11 cellular contexts compared by ENCODE assay signal in genomic region chr22:38935023-38935422, GRCh38. TPM values are rescaled to one million over a fixed set of nuclear protein-coding genes. Genes with fewer than 3 reads are reported as not detected.
DNase-seq lines count a peak whose midpoint lies in the region; ATAC-seq and TF ChIP-seq lines count a peak whose summit lies in the region.
"Had no signal": no experiment of that assay in that cellular context is flagged by ENCODE, and none has a peak within 500 bp of the region (broad histone marks: within the 10 kb centered on the region; RNA-seq: fewer than 3 reads in every experiment).

No MANE protein-coding gene starts in this region.

- H3K4me1 ChIP-seq in SK-N-SH (ENCODE audit: control insufficient read depth in 1 of 2, insufficient read depth in 2 of 2, low read depth in 1 of 2, low read length in 1 of 2): no peaks in the 10 kb centered on the region; a peak in 1 of 4 replicates

- H2AFZ ChIP-seq in SK-N-SH (ENCODE audit: low read depth): no peak overlapping the region

- H3K4me3 ChIP-seq in SK-N-SH (ENCODE audit: low read depth in 2 of 2, low read length in 1 of 2): no peak overlapping the region

- peak; percentile 95 for ATAC-seq in left colon
- ATAC-seq in HG02852 (IDR thresholded peaks at IDR 0.05; ENCODE audit: unreplicated experiment): no peak

- POLR2A ChIA-PET in SK-N-SH (lab: Yijun Ruan, JAX): no interaction called here

- no peak overlapping the region for H3K4me2 ChIP-seq in SK-N-SH

- no peaks in the 10 kb centered on the region for H3K9me3 ChIP-seq in SK-N-SH

- no peaks in the 10 kb centered on the region for H3K36me3 ChIP-seq in SK-N-SH (replicated peaks in 1 of 2; ENCODE audit: control insufficient read depth in 1 of 2, insufficient read depth in 2 of 2, low read length in 1 of 2)

- intact Hi-C loops in left colon (cut with DNase I, micrococcal nuclease): no loop called here

- no peak overlapping the region for H3K27ac ChIP-seq in SK-N-SH (ENCODE audit: low read depth in 2 of 2, low read length in 1 of 2)

- no peak overlapping the region for H3K9ac ChIP-seq in SK-N-SH

- H3F3A ChIP-seq in SK-N-SH (replicated peaks; ENCODE audit: insufficient read depth): no peaks in the 10 kb centered on the region

- TF ChIP-seq RAD21 in SK-N-SH (IDR thresholded peaks at IDR 0.05; ENCODE audit: low read length): no peak

- 31% methylated on average over 5 of the region's 8 CpGs for WGBS in SK-N-SH (ENCODE audit: low lambda C conversion rate)

- H3K9me2 ChIP-seq in SK-N-SH: no peaks in the 10 kb centered on the region

- no peak for TF ChIP-seq EP300 in SK-N-SH (IDR thresholded peaks at IDR 0.05; ENCODE audit: borderline replicate concordance in 1 of 2, low read depth in 1 of 2, low read length in 1 of 2)

- H3K27me3 ChIP-seq in SK-N-SH (ENCODE audit: insufficient read depth): no peaks in the 10 kb centered on the region; the same call in 1 of the 2 replicates

- no peak for TF ChIP-seq CTCF in GM10266 (IDR thresholded peaks at IDR 0.05; ENCODE audit: control insufficient read depth, insufficient read depth, low read depth, missing control alignments)
- no peak for TF ChIP-seq CTCF in SK-N-SH (IDR thresholded peaks at IDR 0.05)

- DNase-seq in COR-L47 (lab: John Stamatoyannopoulos, UW): peak; percentile 100
- DNase-seq in NCI-H146 treated with DMSO at 0.1 percent for 48 hours (lab: John Stamatoyannopoulos, UW; ENCODE audit: unreplicated experiment): peak; percentile 8
- peak; percentile 78 for DNase-seq in SHP77 treated with DMSO at 0.1 percent for 48 hours (lab: John Stamatoyannopoulos, UW)
- DNase-seq in left colon: peak; percentile 98 to 100
- no peak for DNase-seq in GM10266 (ENCODE audit: extremely low spot score)
- no peak for DNase-seq in putamen (ENCODE audit: low spot score)
- DNase-seq in SK-N-SH: no peak
- DNase-seq: activated CD4-positive, alpha-beta memory T cell treated with anti-CD3 and anti-CD28 coated beads, Interleukin-2, amount 10 ng/mL, durations not matched to agents 7 days and 5 days; immature natural killer cell had no signal

- H3K79me2 ChIP-seq in SK-N-SH (ENCODE audit: insufficient read depth): no peaks in the 10 kb centered on the region

- CTCF ChIA-PET in SK-N-SH (lab: Yijun Ruan, JAX): no interaction called here

- no peaks in the 10 kb centered on the region for H4K20me1 ChIP-seq in SK-N-SH (ENCODE audit: insufficient read depth)

TF ChIP-seq in SK-N-SH, 30 proteins besides CTCF, POLR2A, EP300 and RAD21:
- no peak for TF ChIP-seq ELF1 (IDR thresholded peaks at IDR 0.05)
- TF ChIP-seq YY1 (IDR thresholded peaks at IDR 0.05; ENCODE audit: low read depth): no peak
- TF ChIP-seq, protein P1, sequence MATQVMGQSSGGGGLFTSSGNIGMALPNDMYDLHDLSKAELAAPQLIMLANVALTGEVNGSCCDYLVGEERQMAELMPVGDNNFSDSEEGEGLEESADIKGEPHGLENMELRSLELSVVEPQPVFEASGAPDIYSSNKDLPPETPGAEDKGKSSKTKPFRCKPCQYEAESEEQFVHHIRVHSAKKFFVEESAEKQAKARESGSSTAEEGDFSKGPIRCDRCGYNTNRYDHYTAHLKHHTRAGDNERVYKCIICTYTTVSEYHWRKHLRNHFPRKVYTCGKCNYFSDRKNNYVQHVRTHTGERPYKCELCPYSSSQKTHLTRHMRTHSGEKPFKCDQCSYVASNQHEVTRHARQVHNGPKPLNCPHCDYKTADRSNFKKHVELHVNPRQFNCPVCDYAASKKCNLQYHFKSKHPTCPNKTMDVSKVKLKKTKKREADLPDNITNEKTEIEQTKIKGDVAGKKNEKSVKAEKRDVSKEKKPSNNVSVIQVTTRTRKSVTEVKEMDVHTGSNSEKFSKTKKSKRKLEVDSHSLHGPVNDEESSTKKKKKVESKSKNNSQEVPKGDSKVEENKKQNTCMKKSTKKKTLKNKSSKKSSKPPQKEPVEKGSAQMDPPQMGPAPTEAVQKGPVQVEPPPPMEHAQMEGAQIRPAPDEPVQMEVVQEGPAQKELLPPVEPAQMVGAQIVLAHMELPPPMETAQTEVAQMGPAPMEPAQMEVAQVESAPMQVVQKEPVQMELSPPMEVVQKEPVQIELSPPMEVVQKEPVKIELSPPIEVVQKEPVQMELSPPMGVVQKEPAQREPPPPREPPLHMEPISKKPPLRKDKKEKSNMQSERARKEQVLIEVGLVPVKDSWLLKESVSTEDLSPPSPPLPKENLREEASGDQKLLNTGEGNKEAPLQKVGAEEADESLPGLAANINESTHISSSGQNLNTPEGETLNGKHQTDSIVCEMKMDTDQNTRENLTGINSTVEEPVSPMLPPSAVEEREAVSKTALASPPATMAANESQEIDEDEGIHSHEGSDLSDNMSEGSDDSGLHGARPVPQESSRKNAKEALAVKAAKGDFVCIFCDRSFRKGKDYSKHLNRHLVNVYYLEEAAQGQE (IDR thresholded peaks at IDR 0.05; ENCODE audit: low read depth, low read length): no peak
- TF ChIP-seq FOXM1 (IDR thresholded peaks at IDR 0.05; ENCODE audit: low read depth): no peak
- no peak for TF ChIP-seq EZH2phosphoT487 (IDR thresholded peaks at IDR 0.05; ENCODE audit: borderline replicate concordance, low read depth)
- no peak for TF ChIP-seq GABPA (IDR thresholded peaks at IDR 0.05; ENCODE audit: low read depth)
- TF ChIP-seq SMC3 (IDR thresholded peaks at IDR 0.05; ENCODE audit: low read depth, low read length): no peak
- no peak for TF ChIP-seq NFIC (IDR thresholded peaks at IDR 0.05; ENCODE audit: borderline replicate concordance)
- no peak for TF ChIP-seq RXRA (IDR thresholded peaks at IDR 0.05; ENCODE audit: borderline replicate concordance, low read depth)
- TF ChIP-seq, protein P2, sequence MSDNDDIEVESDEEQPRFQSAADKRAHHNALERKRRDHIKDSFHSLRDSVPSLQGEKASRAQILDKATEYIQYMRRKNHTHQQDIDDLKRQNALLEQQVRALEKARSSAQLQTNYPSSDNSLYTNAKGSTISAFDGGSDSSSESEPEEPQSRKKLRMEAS (IDR thresholded peaks at IDR 0.05; ENCODE audit: low read depth): no peak
- no peak for TF ChIP-seq CHD2 (IDR thresholded peaks at IDR 0.05; ENCODE audit: low read length, partially characterized antibody)
- TF ChIP-seq TCF12 (IDR thresholded peaks at IDR 0.05): no peak
- TF ChIP-seq RCOR1 (IDR thresholded peaks at IDR 0.05; ENCODE audit: low read length): no peak
- TF ChIP-seq GATA2 (CRISPR knock-in tag; IDR thresholded peaks at IDR 0.05): no peak
- TF ChIP-seq, protein P3, sequence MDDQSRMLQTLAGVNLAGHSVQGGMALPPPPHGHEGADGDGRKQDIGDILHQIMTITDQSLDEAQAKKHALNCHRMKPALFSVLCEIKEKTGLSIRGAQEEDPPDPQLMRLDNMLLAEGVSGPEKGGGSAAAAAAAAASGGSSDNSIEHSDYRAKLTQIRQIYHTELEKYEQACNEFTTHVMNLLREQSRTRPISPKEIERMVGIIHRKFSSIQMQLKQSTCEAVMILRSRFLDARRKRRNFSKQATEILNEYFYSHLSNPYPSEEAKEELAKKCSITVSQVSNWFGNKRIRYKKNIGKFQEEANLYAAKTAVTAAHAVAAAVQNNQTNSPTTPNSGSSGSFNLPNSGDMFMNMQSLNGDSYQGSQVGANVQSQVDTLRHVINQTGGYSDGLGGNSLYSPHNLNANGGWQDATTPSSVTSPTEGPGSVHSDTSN (IDR thresholded peaks at IDR 0.05): no peak

RNA-seq across cellular contexts. Expression of gene APOBEC3A, which starts 22.4 kb away (rescaled TPM):
- 1 to 10 TPM; 1.4 to 2.2 TPM for total RNA-seq in left colon
- polyA plus RNA-seq in SK-N-SH (2012; rRNA removed): not detected in 2 replicates
- not detected in 2 replicates for polyA plus RNA-seq in SK-N-SH (2012; cell fraction: cytosol; rRNA removed)
- not detected in 2 replicates for polyA plus RNA-seq in SK-N-SH (2012; cell fraction: nucleus; rRNA removed)
- total RNA-seq: activated CD4-positive, alpha-beta memory T cell treated with anti-CD3 and anti-CD28 coated beads, Interleukin-2, amount 10 ng/mL, durations not matched to agents 7 days and 5 days had no signal
- polyA plus RNA-seq: BJ, immature natural killer cell had no signal

RNA-seq across cellular contexts. Expression of gene APOBEC3B, which starts 47.1 kb away (rescaled TPM):
- total RNA-seq in left colon: 10 to 100 TPM in 1 of 2 donors, 1 to 10 TPM in 1; 8.2 to 34.3 TPM
- not detected in 2 replicates for polyA plus RNA-seq in SK-N-SH (2012; rRNA removed)
- not detected in 2 replicates for polyA plus RNA-seq in SK-N-SH (2012; cell fraction: cytosol; rRNA removed)
- not detected in 2 replicates for polyA plus RNA-seq in SK-N-SH (2012; cell fraction: nucleus; rRNA removed)

Comparison
In these comparisons a context has a peak if more than half of its experiments do, and no peak if none do; other contexts are left out.
1. DNase-seq: peak in COR-L47 (single experiment), NCI-H146 treated with DMSO at 0.1 percent for 48 hours (single experiment), SHP77 treated with DMSO at 0.1 percent for 48 hours (single experiment) and left colon (2 of 2); none in GM10266 (single experiment), putamen (single experiment) and SK-N-SH (single experiment).